21 cellular contexts compared by ENCODE assay signal in the genomic region with DNA sequence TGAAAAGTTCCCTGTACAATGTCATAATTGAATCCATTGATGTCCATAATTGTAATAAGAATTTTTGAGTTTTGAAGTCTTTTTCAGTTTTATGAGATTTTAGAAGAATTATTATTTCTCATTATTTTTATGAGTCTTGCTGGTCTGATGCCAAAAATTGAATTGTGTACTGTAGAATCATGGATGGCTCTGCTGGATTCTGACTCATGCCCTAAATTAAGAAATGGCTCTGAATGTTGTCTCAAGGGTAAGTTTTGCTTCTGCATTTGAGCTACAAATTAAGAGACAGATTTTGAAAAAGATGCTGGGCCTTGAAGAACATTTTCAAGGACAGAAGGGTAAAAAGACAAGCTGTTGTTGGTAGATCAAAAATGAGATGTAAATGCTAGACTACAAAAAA.
DNase-seq lines count a peak whose midpoint lies in the region; ATAC-seq, FAIRE-seq and TF ChIP-seq lines count a peak whose summit lies in the region.
"Had no signal": no experiment of that assay in that cellular context is flagged by ENCODE, and none has a peak within 500 bp of the region (broad histone marks: within the 10 kb centered on the region; RNA-seq: fewer than 3 reads in every experiment).

No MANE protein-coding gene starts in this region.

- H3K27me3 ChIP-seq in heart left ventricle: no peaks in the 10 kb centered on the region
- H3K27me3 ChIP-seq: spleen had no signal

- peak; percentile 79 for FAIRE-seq in islet of Langerhans (lab: Jason Lieb, UNC)
- FAIRE-seq: A549, GM12892, K562 had no signal

- peaks cover 0 to 77% (median 40%) of the 10 kb centered on the region in 12 donors for H3K4me1 ChIP-seq in heart left ventricle
- H3K4me1 ChIP-seq: A549, prostate gland, spleen had no signal

- H3K4me3 ChIP-seq in heart left ventricle: no peak overlapping the region
- H3K4me3 ChIP-seq: A549, K562, prostate gland, spleen had no signal

- H3K36me3 ChIP-seq in heart left ventricle: no peaks in the 10 kb centered on the region
- H3K36me3 ChIP-seq: prostate gland, spleen had no signal

- intact Hi-C loops in heart left ventricle (cut with DNase I) (loop anchor here in 6 of 10 donors (2.0 to 10.0 kb wide), 5 partner anchors 67 to 275 kb away; a partner anchor contains a TSS), Right ventricle myocardium inferior (cut with DNase I) (loop anchor here (5.0 to 10.0 kb wide), 3 partner anchors 63 to 255 kb away; no protein-coding TSS in a partner anchor)

- no peaks in the 10 kb centered on the region for H3K9me3 ChIP-seq in heart left ventricle
- H3K9me3 ChIP-seq: A549, prostate gland, spleen had no signal

- DNase-seq in heart left ventricle: no peak
- no peak for DNase-seq in Right ventricle myocardium inferior (ENCODE audit: missing footprints)
- peak in 1 of 61 donors; percentile 4 for DNase-seq in caudate nucleus (lab: John Stamatoyannopoulos, UW)
- DNase-seq in cerebellum (ENCODE audit: low spot score): no peak
- no peak for DNase-seq in NCI-H1694 treated with DMSO at 0.1 percent for 48 hours (lab: John Stamatoyannopoulos, UW)
- DNase-seq in occipital lobe (lab: John Stamatoyannopoulos, UW): no peak
- DNase-seq: activated CD4-positive, alpha-beta T cell treated with anti-CD3 and anti-CD28 coated beads, Interleukin-2, amount 10 ng/mL, durations not matched to agents 7 days and 5 days; cerebellar nuclear complex; GF-D8; hippocampal formation; NCI-H1048; NCI-H2081; spleen; stimulated activated CD4-positive, alpha-beta T cell treated with anti-CD3 and anti-CD28 coated beads, Interleukin-4, amount 100 ng/mL, for 4 hours had no signal

- TF ChIP-seq POLR2A in heart left ventricle (IDR thresholded peaks at IDR 0.05): no peak

- no peak for TF ChIP-seq CTCF in heart left ventricle (IDR thresholded peaks at IDR 0.05)

- ATAC-seq in heart left ventricle (peak in 3 of 4 donors; percentile 49 to 79 (median 62)), Right ventricle myocardium inferior (no peak), GM18861 (IDR thresholded peaks at IDR 0.05; ENCODE audit: unreplicated experiment) (no peak)
- ATAC-seq: A549, K562 had no signal

- H3K27ac ChIP-seq in heart left ventricle: peak overlapping the region in 11 of 12 donors; percentile 25 to 75 (median 57)
- H3K27ac ChIP-seq in caudate nucleus (ENCODE audit: low read depth, low read length): peak overlapping the region; percentile 29
- H3K27ac ChIP-seq: A549, prostate gland, RWPE1, spleen had no signal

Comparison
In these comparisons a context has a peak if more than half of its experiments do, and no peak if none do; other contexts are left out.
1. ATAC-seq: peak in heart left ventricle (3 of 4); none in Right ventricle myocardium inferior (single experiment) and GM18861 (single experiment).